Comparison of ENCODE assay signal across 1 cellular context in the genomic region with DNA sequence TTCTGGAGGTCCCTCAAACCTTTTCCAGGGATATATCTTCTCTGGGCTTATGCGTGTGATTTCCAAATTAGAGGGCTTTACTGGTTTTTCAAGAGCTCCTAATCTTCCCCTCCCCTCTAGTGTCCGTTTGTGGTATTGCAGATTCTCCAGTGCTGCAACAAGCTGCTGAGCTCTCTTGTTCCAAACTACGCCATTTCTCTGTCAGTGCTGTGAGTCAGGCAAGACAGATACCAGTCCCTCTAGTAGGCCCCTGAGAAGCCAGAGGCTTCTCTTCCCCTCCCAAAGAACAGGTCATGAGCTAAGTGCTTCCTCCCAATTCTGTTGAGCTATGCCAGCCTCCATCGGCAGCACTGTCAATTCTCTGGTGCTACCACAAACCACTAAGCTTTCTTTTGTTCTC.
TF ChIP-seq lines count a peak whose summit lies in the region.

No MANE protein-coding gene starts in this region.

TF ChIP-seq in WTC11, 78 proteins besides CTCF, POLR2A, EP300 and RAD21 (continued from another document):
- TF ChIP-seq, protein P1, sequence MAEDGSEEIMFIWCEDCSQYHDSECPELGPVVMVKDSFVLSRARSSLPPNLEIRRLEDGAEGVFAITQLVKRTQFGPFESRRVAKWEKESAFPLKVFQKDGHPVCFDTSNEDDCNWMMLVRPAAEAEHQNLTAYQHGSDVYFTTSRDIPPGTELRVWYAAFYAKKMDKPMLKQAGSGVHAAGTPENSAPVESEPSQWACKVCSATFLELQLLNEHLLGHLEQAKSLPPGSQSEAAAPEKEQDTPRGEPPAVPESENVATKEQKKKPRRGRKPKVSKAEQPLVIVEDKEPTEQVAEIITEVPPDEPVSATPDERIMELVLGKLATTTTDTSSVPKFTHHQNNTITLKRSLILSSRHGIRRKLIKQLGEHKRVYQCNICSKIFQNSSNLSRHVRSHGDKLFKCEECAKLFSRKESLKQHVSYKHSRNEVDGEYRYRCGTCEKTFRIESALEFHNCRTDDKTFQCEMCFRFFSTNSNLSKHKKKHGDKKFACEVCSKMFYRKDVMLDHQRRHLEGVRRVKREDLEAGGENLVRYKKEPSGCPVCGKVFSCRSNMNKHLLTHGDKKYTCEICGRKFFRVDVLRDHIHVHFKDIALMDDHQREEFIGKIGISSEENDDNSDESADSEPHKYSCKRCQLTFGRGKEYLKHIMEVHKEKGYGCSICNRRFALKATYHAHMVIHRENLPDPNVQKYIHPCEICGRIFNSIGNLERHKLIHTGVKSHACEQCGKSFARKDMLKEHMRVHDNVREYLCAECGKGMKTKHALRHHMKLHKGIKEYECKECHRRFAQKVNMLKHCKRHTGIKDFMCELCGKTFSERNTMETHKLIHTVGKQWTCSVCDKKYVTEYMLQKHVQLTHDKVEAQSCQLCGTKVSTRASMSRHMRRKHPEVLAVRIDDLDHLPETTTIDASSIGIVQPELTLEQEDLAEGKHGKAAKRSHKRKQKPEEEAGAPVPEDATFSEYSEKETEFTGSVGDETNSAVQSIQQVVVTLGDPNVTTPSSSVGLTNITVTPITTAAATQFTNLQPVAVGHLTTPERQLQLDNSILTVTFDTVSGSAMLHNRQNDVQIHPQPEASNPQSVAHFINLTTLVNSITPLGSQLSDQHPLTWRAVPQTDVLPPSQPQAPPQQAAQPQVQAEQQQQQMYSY (CRISPR knock-in tag; IDR thresholded peaks at IDR 0.05), result no peak
- no peak for TF ChIP-seq NR2C2 (CRISPR knock-in tag; IDR thresholded peaks at IDR 0.05)
- no peak for TF ChIP-seq SMAD3 (CRISPR knock-in tag; IDR thresholded peaks at IDR 0.05; ENCODE audit: borderline replicate concordance)
- TF ChIP-seq ZNF671 (CRISPR knock-in tag; IDR thresholded peaks at IDR 0.05), result no peak
- TF ChIP-seq KAT7 (CRISPR knock-in tag; IDR thresholded peaks at IDR 0.05; ENCODE audit: borderline replicate concordance), result no peak
- no peak for TF ChIP-seq NR3C1 (CRISPR knock-in tag; conservative IDR thresholded peaks at IDR 0.05; ENCODE audit: low read depth)
